Comparison of ENCODE assay signal across 12 cellular contexts in genomic region chr11:16184588-16184987, GRCh38.
DNase-seq lines count a peak whose midpoint lies in the region; TF ChIP-seq lines count a peak whose summit lies in the region.
"Had no signal": no experiment of that assay in that cellular context is flagged by ENCODE, and none has a peak within 500 bp of the region (broad histone marks: within the 10 kb centered on the region; RNA-seq: fewer than 3 reads in every experiment).

No MANE protein-coding gene starts in this region.

- 18% methylated on average over 1 of the region's 1 CpG for WGBS in liver

- POLR2A ChIA-PET in BJ (lab: Charles Lee): no interaction called here

- CTCF ChIA-PET in BJ (lab: Yijun Ruan, JAX): no interaction called here

- peak; percentile 42 for DNase-seq in BJ (ENCODE audit: low read depth)
- peak; percentile 54 for DNase-seq in NCI-H1092 treated with DMSO at 0.1 percent for 48 hours (lab: John Stamatoyannopoulos, UW)
- DNase-seq in brain pericyte (ENCODE audit: low read depth, low spot score): peak; percentile 52
- no peak for DNase-seq in GM10266 (ENCODE audit: extremely low spot score)
- no peak for DNase-seq in H7
- DNase-seq in stimulated activated CD4-positive, alpha-beta T cell treated with anti-CD3 and anti-CD28 coated beads, Interleukin-2, amount 100 ng/mL, for 48 hours: no peak
- no peak for DNase-seq in activated CD4-positive, alpha-beta T cell treated with anti-CD3 and anti-CD28 coated beads, Interleukin-2, amount 50 U/mL, for 4 hours
- DNase-seq: activated CD4-positive, alpha-beta T cell treated with anti-CD3 and anti-CD28 coated beads for 48 hours; cortex of kidney; DMS79 treated with DMSO at 0.1 percent for 48 hours; NCI-H2171 treated with DMSO at 0.1 percent for 48 hours had no signal

- peak overlapping the region; percentile 61 to 88 for H3K27ac ChIP-seq in liver (ENCODE audit: low read depth in 1 of 2, low read length in 2 of 2)

- TF ChIP-seq CTCF in BJ (IDR thresholded peaks at IDR 0.05; ENCODE audit: insufficient read depth, low read depth, low read length) (no peak), liver (IDR thresholded peaks at IDR 0.05; ENCODE audit: low read depth, low read length, missing input control) (no peak), GM10266 (IDR thresholded peaks at IDR 0.05; ENCODE audit: control insufficient read depth, insufficient read depth, low read depth, missing control alignments) (no peak)

- H3K9ac ChIP-seq in liver (ENCODE audit: low read depth in 1 of 2, low read length in 2 of 2): peak overlapping the region; percentile 14 to 32

- peaks cover 2 to 22% (median 13%) of the 10 kb centered on the region in 4 donors for H3K4me1 ChIP-seq in liver (ENCODE audit: control insufficient read depth in 4 of 4, insufficient read depth in 4 of 4, low read length in 3 of 4)

- H3K4me3 ChIP-seq in BJ (ENCODE audit: low read depth, low read length): no peak overlapping the region
- H3K4me3 ChIP-seq in liver (ENCODE audit: low read depth in 1 of 3, low read length in 3 of 3): no peak overlapping the region
- no peak overlapping the region for H3K4me3 ChIP-seq in H7 (ENCODE audit: insufficient read depth, low read depth, low read length)

- peak; percentile 51 to 64 for TF ChIP-seq RAD21 in liver (IDR thresholded peaks at IDR 0.05)

- no peaks in the 10 kb centered on the region for H3K9me3 ChIP-seq in liver (ENCODE audit: control insufficient read depth in 4 of 4, low read length in 3 of 4)

- no peaks in the 10 kb centered on the region for H3K27me3 ChIP-seq in BJ (ENCODE audit: control insufficient read depth, insufficient read depth, low read length)
- no peaks in the 10 kb centered on the region for H3K27me3 ChIP-seq in liver (ENCODE audit: control insufficient read depth in 4 of 4, insufficient read depth in 4 of 4, low read length in 3 of 4)
- no peaks in the 10 kb centered on the region for H3K27me3 ChIP-seq in H7 (ENCODE audit: control insufficient read depth, insufficient read depth, low read length)

- no peaks in the 10 kb centered on the region for H3K36me3 ChIP-seq in BJ (ENCODE audit: control insufficient read depth, insufficient read depth, low read length)
- no peaks in the 10 kb centered on the region for H3K36me3 ChIP-seq in liver (ENCODE audit: control insufficient read depth in 4 of 4, insufficient read depth in 3 of 4, low read depth in 1 of 4, low read length in 3 of 4)
- H3K36me3 ChIP-seq in H7 (replicated peaks; ENCODE audit: control insufficient read depth, insufficient read depth, low read length): no peaks in the 10 kb centered on the region

TF ChIP-seq in liver, 16 proteins besides CTCF, POLR2A, EP300 and RAD21:
- TF ChIP-seq RXRA (IDR thresholded peaks at IDR 0.05): peak; percentile 85 to 94
- TF ChIP-seq GABPA (IDR thresholded peaks at IDR 0.05 in 1 of 2, conservative IDR thresholded peaks at IDR 0.05 in 1 of 2): no peak
- TF ChIP-seq YY1 (IDR thresholded peaks at IDR 0.05): peak; percentile 66
- TF ChIP-seq FOXA2 (IDR thresholded peaks at IDR 0.05): peak; percentile 97
- TF ChIP-seq FOXA1 (IDR thresholded peaks at IDR 0.05): peak; percentile 96
- no peak for TF ChIP-seq NR2F2 (IDR thresholded peaks at IDR 0.05)
- peak; percentile 92 for TF ChIP-seq ATF3 (IDR thresholded peaks at IDR 0.05)
- TF ChIP-seq SP1 (IDR thresholded peaks at IDR 0.05): peak; percentile 95
- peak; percentile 93 for TF ChIP-seq REST (IDR thresholded peaks at IDR 0.05)
- peak; percentile 94 to 98 for TF ChIP-seq HNF4A (conservative IDR thresholded peaks at IDR 0.05)
- TF ChIP-seq TAF1 (conservative IDR thresholded peaks at IDR 0.05): no peak
- TF ChIP-seq ZBTB33 (IDR thresholded peaks at IDR 0.05): peak; percentile 65
- TF ChIP-seq JUND (IDR thresholded peaks at IDR 0.05): peak; percentile 97 to 98
- TF ChIP-seq MAX (IDR thresholded peaks at IDR 0.05): peak; percentile 41
- TF ChIP-seq HNF4G (IDR thresholded peaks at IDR 0.05): peak; percentile 78
- TF ChIP-seq EGR1 (IDR thresholded peaks at IDR 0.05; ENCODE audit: low read depth in 2 of 2): no peak

Comparison
In these comparisons a context has a peak if more than half of its experiments do, and no peak if none do; other contexts are left out.
1. DNase-seq: peak in BJ (single experiment), NCI-H1092 treated with DMSO at 0.1 percent for 48 hours (single experiment) and brain pericyte (single experiment); none in GM10266 (single experiment), H7 (single experiment), stimulated activated CD4-positive, alpha-beta T cell treated with anti-CD3 and anti-CD28 coated beads, Interleukin-2, amount 100 ng/mL, for 48 hours (0 of 2) and activated CD4-positive, alpha-beta T cell treated with anti-CD3 and anti-CD28 coated beads, Interleukin-2, amount 50 U/mL, for 4 hours (0 of 2).